ENCODE assay signal across 10 cellular contexts in the genomic region with DNA sequence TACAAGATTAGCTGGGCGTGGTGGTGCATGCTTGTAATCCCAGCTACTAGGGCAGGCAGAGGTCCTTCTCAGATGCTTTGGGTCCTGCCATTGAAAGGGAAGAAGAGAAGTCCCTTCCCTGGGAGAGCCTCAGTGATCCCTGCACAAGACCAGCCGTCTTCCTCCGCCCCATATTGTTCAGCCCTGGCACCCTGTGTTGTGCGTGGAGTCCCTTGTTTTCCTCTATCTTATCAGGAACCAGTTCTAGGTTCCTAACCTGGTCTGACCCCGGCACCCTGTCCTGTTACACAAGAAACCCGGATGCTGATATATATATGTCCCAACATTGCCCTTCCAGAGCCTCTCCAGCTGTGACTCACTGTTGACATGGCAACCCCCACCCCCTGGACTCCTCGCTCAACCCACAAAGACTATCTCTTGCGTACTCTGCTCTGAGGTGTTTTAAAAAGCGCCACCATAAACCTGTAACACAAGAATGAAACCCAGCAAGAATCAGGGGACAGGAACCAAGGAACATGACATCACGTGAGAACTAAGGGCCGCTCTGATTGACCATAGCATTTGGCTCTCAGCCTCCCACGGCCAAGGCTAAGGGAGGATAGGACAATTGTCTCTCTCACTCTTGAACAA. TPM values are rescaled to one million over a fixed set of nuclear protein-coding genes. Genes with fewer than 3 reads are reported as not detected.
DNase-seq lines count a peak whose midpoint lies in the region; ATAC-seq, FAIRE-seq and TF ChIP-seq lines count a peak whose summit lies in the region.
"Had no signal": no experiment of that assay in that cellular context is flagged by ENCODE, and none has a peak within 500 bp of the region (broad histone marks: within the 10 kb centered on the region; RNA-seq: fewer than 3 reads in every experiment).

No MANE protein-coding gene starts in this region.

- H3K27ac ChIP-seq in small intestine (ENCODE audit: low read depth in 1 of 2, low read length in 1 of 2) (peak overlapping the region; percentile 68 to 81), ovary (no peak overlapping the region)

- no peak for TF ChIP-seq EP300 in ovary (IDR thresholded peaks at IDR 0.05)

- intact Hi-C loops in ovary (cut with DNase I), result no loop called here

- TF ChIP-seq CTCF in epithelial cell of esophagus (IDR thresholded peaks at IDR 0.05; ENCODE audit: insufficient read depth, low read depth, low read length, missing control alignments) (no peak), ovary (IDR thresholded peaks at IDR 0.05) (no peak)

- no peak for TF ChIP-seq POLR2A in ovary (IDR thresholded peaks at IDR 0.05)

- WGBS in small intestine, 3 donors, result 21 to 57% (median 29%) methylated on average over 12 of the region's 12 CpGs
- 84 to 90% (median 89%) methylated on average over 12 of the region's 12 CpGs for WGBS in ovary, 3 donors

- DNase-seq in activated CD4-positive, alpha-beta T cell treated with anti-CD3 and anti-CD28 coated beads for 1 hour, result peak; percentile 15
- DNase-seq in activated CD4-positive, alpha-beta T cell treated with anti-CD3 and anti-CD28 coated beads, Interleukin-2, amount 50 U/mL, for 1 hour, result no peak
- DNase-seq in NCI-H510A (lab: John Stamatoyannopoulos, UW), result peak; percentile 44
- DNase-seq in epithelial cell of esophagus (ENCODE audit: low read depth), result peak; percentile 70
- peak; percentile 99 for DNase-seq in small intestine
- no peak for DNase-seq in SHP77 treated with DMSO at 0.1 percent for 48 hours (lab: John Stamatoyannopoulos, UW)
- no peak for DNase-seq in ovary
- DNase-seq: DND-41, heart right ventricle had no signal

- H3K4me1 ChIP-seq in small intestine (ENCODE audit: control insufficient read depth in 2 of 2, insufficient read depth in 1 of 2, low read depth in 1 of 2, low read length in 1 of 2) (peaks cover 8 to 25% of the 10 kb centered on the region in 2 donors), ovary (ENCODE audit: insufficient read depth) (peaks cover 4% of the 10 kb centered on the region)

- H3K4me3 ChIP-seq in epithelial cell of esophagus (ENCODE audit: low read length) (no peak overlapping the region), small intestine (ENCODE audit: low read depth in 1 of 2, low read length in 2 of 2) (no peak overlapping the region), ovary (no peak overlapping the region)
- H3K4me3 ChIP-seq: heart right ventricle had no signal

- H3K36me3 ChIP-seq in small intestine (ENCODE audit: control insufficient read depth in 2 of 2, insufficient read depth in 2 of 2, low read length in 2 of 2) (no peaks in the 10 kb centered on the region), ovary (no peaks in the 10 kb centered on the region)

- H3K27me3 ChIP-seq in small intestine (ENCODE audit: control insufficient read depth in 2 of 2, insufficient read depth in 2 of 2, low read length in 2 of 2) (no peaks in the 10 kb centered on the region), ovary (no peaks in the 10 kb centered on the region)

- FAIRE-seq in small intestine (lab: Jason Lieb, UNC), result no peak

- no peak for ATAC-seq in HG02678 (IDR thresholded peaks at IDR 0.05; ENCODE audit: unreplicated experiment)

- H3K9me3 ChIP-seq in small intestine (ENCODE audit: control insufficient read depth, low read depth), result no peaks in the 10 kb centered on the region
- H3K9me3 ChIP-seq in ovary, result no peaks in the 10 kb centered on the region
- H3K9me3 ChIP-seq: heart right ventricle had no signal

RNA-seq across cellular contexts. Expression of a gene that starts 4.8 kb away (rescaled TPM):
- 1 to 10 TPM; 4.0 to 9.1 (median 5.9) TPM for polyA plus RNA-seq in small intestine
- 10 to 100 TPM in 2 of 7 donors, 1 to 10 TPM in 5; 2.6 to 11.7 (median 5.1) TPM for total RNA-seq in ovary
- polyA plus RNA-seq in ovary, result 10 to 100 TPM in 1 of 2 donors, 1 to 10 TPM in 1; 4.3 to 34.6 TPM

RNA-seq across cellular contexts. Expression of a gene that starts 50.0 kb away (rescaled TPM):
- polyA plus RNA-seq in small intestine (100 to 1,000 TPM; 128 to 379 (median 329) TPM), ovary (under 1 TPM; 0.10 to 0.42 TPM)
- total RNA-seq in ovary, result 1 to 10 TPM in 4 of 7 donors, under 1 TPM in 1, not detected in 2; 0.60 to 7.7 (median 1.8) TPM

RNA-seq across cellular contexts. Expression of a gene that starts 59.4 kb away (rescaled TPM):
- polyA plus RNA-seq in small intestine, result 10 to 100 TPM; 36.0 to 64.9 (median 37.6) TPM
- 10 to 100 TPM; 25.2 to 72.8 (median 43.5) TPM for total RNA-seq in ovary
- 100 to 1,000 TPM in 1 of 2 donors, 10 to 100 TPM in 1; 31.7 to 118 TPM for polyA plus RNA-seq in ovary

Comparison
In these comparisons a context has a peak if more than half of its experiments do, and no peak if none do; other contexts are left out.
1. DNase-seq: peak in activated CD4-positive, alpha-beta T cell treated with anti-CD3 and anti-CD28 coated beads for 1 hour (single experiment), NCI-H510A (single experiment), epithelial cell of esophagus (single experiment) and small intestine (single experiment); none in activated CD4-positive, alpha-beta T cell treated with anti-CD3 and anti-CD28 coated beads, Interleukin-2, amount 50 U/mL, for 1 hour (single experiment), SHP77 treated with DMSO at 0.1 percent for 48 hours (single experiment) and ovary (0 of 5).
2. H3K27ac ChIP-seq: peak in small intestine (2 of 2); none in ovary (0 of 2).
3. RNA of a gene that starts 50.0 kb away (polyA plus RNA-seq): 128 to 379 TPM in small intestine; 0.10 to 0.42 TPM in ovary; every median in the first group is over 10 times any median in the second.